In genomic region chr19:49665301-49666119, GRCh38 we compare ENCODE assay signal across 8 cellular contexts. TPM values are rescaled to one million over a fixed set of nuclear protein-coding genes. Genes with fewer than 3 reads are reported as not detected.
DNase-seq lines count a peak whose midpoint lies in the region; ATAC-seq and TF ChIP-seq lines count a peak whose summit lies in the region.

Gene BCL2L12 (plus strand): TSS chr19:49665933. CDS start chr19:49666693, 760 bp downstream.
Gene IRF3 (minus strand): TSS chr19:49665857. CDS start chr19:49664838, 1,019 bp downstream.

- H3K4me3 ChIP-seq in kidney epithelial cell (ENCODE audit: low read depth, low read length): peak within 1 kb of the TSS; percentile 84

- intact Hi-C loops in activated CD4-positive, alpha-beta T cell treated with anti-CD3 and anti-CD28 coated beads for 36 hours (cut with DNase I, micrococcal nuclease): loop anchor here (1.0 to 10.0 kb wide), 7 partner anchors 11 to 1341 kb away; partner anchors contain the start of genes AKT1S1 (in 1 of the 2), EMP3 (in 1 of the 2), PRR12 (in 1 of the 2) and PTOV1 (in 1 of the 2)

- no peaks in the 10 kb centered on the region for H3K27me3 ChIP-seq in kidney epithelial cell (ENCODE audit: control insufficient read depth, insufficient read depth, low read length)

- peak within 1 kb of the TSS; percentile 96 for H3K4me3 Mint-ChIP-seq in activated CD4-positive, alpha-beta T cell treated with anti-CD3 and anti-CD28 coated beads for 36 hours
- H3K4me3 Mint-ChIP-seq in chondrocyte (ENCODE audit: unreplicated experiment): peak within 1 kb of the TSS; percentile 99

- H3K4me1 Mint-ChIP-seq in activated CD4-positive, alpha-beta T cell treated with anti-CD3 and anti-CD28 coated beads for 36 hours: peaks cover 29% of the 10 kb centered on the region
- H3K4me1 Mint-ChIP-seq in chondrocyte (ENCODE audit: low read depth): peaks cover 32% of the 10 kb centered on the region

- H3K27ac Mint-ChIP-seq in activated CD4-positive, alpha-beta T cell treated with anti-CD3 and anti-CD28 coated beads for 36 hours: peak within 1 kb of the TSS; percentile 92
- peak within 1 kb of the TSS; percentile 97 for H3K27ac Mint-ChIP-seq in chondrocyte (ENCODE audit: unreplicated experiment)

- H3K27me3 Mint-ChIP-seq in activated CD4-positive, alpha-beta T cell treated with anti-CD3 and anti-CD28 coated beads for 36 hours: no peaks in the 10 kb centered on the region
- H3K27me3 Mint-ChIP-seq in chondrocyte (ENCODE audit: low read depth): no peaks in the 10 kb centered on the region

- H3K9me3 Mint-ChIP-seq in activated CD4-positive, alpha-beta T cell treated with anti-CD3 and anti-CD28 coated beads for 36 hours (ENCODE audit: low read depth): no peaks in the 10 kb centered on the region
- H3K9me3 Mint-ChIP-seq in chondrocyte (ENCODE audit: low read depth): no peaks in the 10 kb centered on the region

- TF ChIP-seq POLR2A in GM19099 (IDR thresholded peaks at IDR 0.05; ENCODE audit: extremely low read depth, insufficient read length, low read depth): peak; percentile 62

- no peaks in the 10 kb centered on the region for H3K36me3 ChIP-seq in kidney epithelial cell (ENCODE audit: control insufficient read depth, insufficient read depth, low read length)

- CTCF ChIA-PET in activated CD4-positive, alpha-beta T cell treated with anti-CD3 and anti-CD28 coated beads for 36 hours (lab: Charles Lee): interaction anchor here (0.6 to 2.7 kb wide), 9 partner anchors 10 to 118 kb away, joined by 3 to 18 read pairs (median 4); partner anchors contain the start of genes PRMT1, RRAS and SCAF1

- POLR2A ChIA-PET in activated CD4-positive, alpha-beta T cell treated with anti-CD3 and anti-CD28 coated beads for 36 hours (lab: Charles Lee): interaction anchor here (0.6 to 2.2 kb wide), 6 partner anchors 10 to 538 kb away, joined by 3 to 15 read pairs (median 6); partner anchors contain the start of genes RRAS and SCAF1

- TF ChIP-seq CTCF in chondrocyte (IDR thresholded peaks at IDR 0.05) (no peak), kidney epithelial cell (IDR thresholded peaks at IDR 0.05; ENCODE audit: insufficient read depth, low read length, poor library complexity, severe bottlenecking) (no peak)

- H3K36me3 Mint-ChIP-seq in activated CD4-positive, alpha-beta T cell treated with anti-CD3 and anti-CD28 coated beads for 36 hours (ENCODE audit: low read depth): peaks cover 29% of the 10 kb centered on the region
- H3K36me3 Mint-ChIP-seq in chondrocyte (ENCODE audit: low read depth): no peaks in the 10 kb centered on the region

- peak; percentile 91 to 95 for DNase-seq in AML-193 (lab: John Stamatoyannopoulos, UW)
- peak; percentile 80 for DNase-seq in NCI-H524 treated with DMSO at 0.1 percent for 48 hours (lab: John Stamatoyannopoulos, UW)
- peak; percentile 100 for DNase-seq in activated CD4-positive, alpha-beta T cell treated with anti-CD3 and anti-CD28 coated beads for 36 hours
- no peak for DNase-seq in chondrocyte (ENCODE audit: low spot score)
- peak; percentile 90 for DNase-seq in kidney epithelial cell (ENCODE audit: low read depth)
- DNase-seq in stimulated activated CD4-positive, alpha-beta T cell treated with anti-CD3 and anti-CD28 coated beads, Interleukin-15, amount 100 ng/mL, for 24 hours: peak; percentile 99

- ATAC-seq in HG03378 (IDR thresholded peaks at IDR 0.05; ENCODE audit: unreplicated experiment): peak; percentile 77
- peak; percentile 86 for ATAC-seq in activated CD4-positive, alpha-beta T cell treated with anti-CD3 and anti-CD28 coated beads for 36 hours

RNA-seq across cellular contexts. Expression of gene BCL2L12, which starts in this region (rescaled TPM):
- total RNA-seq in activated CD4-positive, alpha-beta T cell treated with anti-CD3 and anti-CD28 coated beads for 36 hours: 10 to 100 TPM; 79.6 to 93.8 TPM
- total RNA-seq in chondrocyte (18.3 to 26.6 TPM (median 21.4 TPM) in 3 replicates), kidney epithelial cell (13.9 and 19.8 TPM in 2 replicates)

RNA-seq across cellular contexts. Expression of gene IRF3, which starts in this region (rescaled TPM):
- total RNA-seq in activated CD4-positive, alpha-beta T cell treated with anti-CD3 and anti-CD28 coated beads for 36 hours: 100 to 1,000 TPM; 123 to 125 TPM
- total RNA-seq in chondrocyte (45.8 to 75.3 TPM (median 53.0 TPM) in 3 replicates), kidney epithelial cell (47.3 and 66.6 TPM in 2 replicates)
